Comparison of ENCODE assay signal across 1 cellular context in the genomic region with DNA sequence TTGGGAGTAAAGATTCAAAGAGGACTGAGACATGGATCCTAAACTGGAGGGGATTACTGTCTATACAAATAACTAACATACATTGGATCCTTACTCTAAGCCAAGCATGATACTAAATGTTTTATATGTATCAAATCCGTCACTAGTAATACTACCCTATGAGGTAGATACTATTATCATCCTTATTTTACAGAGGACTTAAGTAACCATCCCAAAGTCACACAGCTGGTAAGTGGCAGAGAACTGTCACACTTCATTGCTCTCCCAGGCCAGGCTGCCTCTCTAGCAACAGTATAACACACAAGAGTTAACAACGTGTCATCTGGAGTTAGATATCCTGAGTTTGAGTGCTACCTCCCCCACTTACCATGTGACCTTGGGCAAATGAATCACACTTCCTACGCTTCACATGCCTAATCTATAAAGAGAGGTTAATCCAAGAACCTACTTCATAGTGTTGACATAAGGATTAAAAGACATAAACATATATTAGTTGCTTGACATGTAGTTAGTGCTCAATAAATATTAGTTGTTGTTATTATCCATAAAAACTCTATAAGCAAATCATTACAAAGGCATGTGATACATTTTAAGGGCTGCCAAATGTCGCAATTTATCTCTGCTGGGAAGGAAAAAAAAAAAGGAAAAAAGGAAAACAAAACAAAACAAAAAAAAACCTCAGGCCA.
TF ChIP-seq lines count a peak whose summit lies in the region.

No MANE protein-coding gene starts in this region.

TF ChIP-seq in K562, 482 proteins besides CTCF, POLR2A, EP300 and RAD21 (continued from another document and continues in another):
- TF ChIP-seq, protein P1, sequence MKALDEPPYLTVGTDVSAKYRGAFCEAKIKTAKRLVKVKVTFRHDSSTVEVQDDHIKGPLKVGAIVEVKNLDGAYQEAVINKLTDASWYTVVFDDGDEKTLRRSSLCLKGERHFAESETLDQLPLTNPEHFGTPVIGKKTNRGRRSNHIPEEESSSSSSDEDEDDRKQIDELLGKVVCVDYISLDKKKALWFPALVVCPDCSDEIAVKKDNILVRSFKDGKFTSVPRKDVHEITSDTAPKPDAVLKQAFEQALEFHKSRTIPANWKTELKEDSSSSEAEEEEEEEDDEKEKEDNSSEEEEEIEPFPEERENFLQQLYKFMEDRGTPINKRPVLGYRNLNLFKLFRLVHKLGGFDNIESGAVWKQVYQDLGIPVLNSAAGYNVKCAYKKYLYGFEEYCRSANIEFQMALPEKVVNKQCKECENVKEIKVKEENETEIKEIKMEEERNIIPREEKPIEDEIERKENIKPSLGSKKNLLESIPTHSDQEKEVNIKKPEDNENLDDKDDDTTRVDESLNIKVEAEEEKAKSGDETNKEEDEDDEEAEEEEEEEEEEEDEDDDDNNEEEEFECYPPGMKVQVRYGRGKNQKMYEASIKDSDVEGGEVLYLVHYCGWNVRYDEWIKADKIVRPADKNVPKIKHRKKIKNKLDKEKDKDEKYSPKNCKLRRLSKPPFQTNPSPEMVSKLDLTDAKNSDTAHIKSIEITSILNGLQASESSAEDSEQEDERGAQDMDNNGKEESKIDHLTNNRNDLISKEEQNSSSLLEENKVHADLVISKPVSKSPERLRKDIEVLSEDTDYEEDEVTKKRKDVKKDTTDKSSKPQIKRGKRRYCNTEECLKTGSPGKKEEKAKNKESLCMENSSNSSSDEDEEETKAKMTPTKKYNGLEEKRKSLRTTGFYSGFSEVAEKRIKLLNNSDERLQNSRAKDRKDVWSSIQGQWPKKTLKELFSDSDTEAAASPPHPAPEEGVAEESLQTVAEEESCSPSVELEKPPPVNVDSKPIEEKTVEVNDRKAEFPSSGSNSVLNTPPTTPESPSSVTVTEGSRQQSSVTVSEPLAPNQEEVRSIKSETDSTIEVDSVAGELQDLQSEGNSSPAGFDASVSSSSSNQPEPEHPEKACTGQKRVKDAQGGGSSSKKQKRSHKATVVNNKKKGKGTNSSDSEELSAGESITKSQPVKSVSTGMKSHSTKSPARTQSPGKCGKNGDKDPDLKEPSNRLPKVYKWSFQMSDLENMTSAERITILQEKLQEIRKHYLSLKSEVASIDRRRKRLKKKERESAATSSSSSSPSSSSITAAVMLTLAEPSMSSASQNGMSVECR (CRISPR knock-in tag; IDR thresholded peaks at IDR 0.05), result no peak
- TF ChIP-seq GTF2A2 (tag; IDR thresholded peaks at IDR 0.05) (no peak), KLF10 (CRISPR knock-in tag; IDR thresholded peaks at IDR 0.05) (no peak), DPF2 (IDR thresholded peaks at IDR 0.05) (peak; percentile 52), ZNF699 (CRISPR knock-in tag; IDR thresholded peaks at IDR 0.05; ENCODE audit: insufficient replicate concordance) (no peak), COPS2 (conservative IDR thresholded peaks at IDR 0.05) (no peak), ZNF12 (CRISPR knock-in tag; IDR thresholded peaks at IDR 0.05) (no peak), MED1 (CRISPR knock-in tag; IDR thresholded peaks at IDR 0.05; ENCODE audit: borderline replicate concordance) (no peak), SNIP1 (IDR thresholded peaks at IDR 0.05; ENCODE audit: low read depth) (no peak), RBM14 (IDR thresholded peaks at IDR 0.05; ENCODE audit: borderline replicate concordance, insufficient read depth, low read depth, low read length) (no peak), PCBP2 (IDR thresholded peaks at IDR 0.05; ENCODE audit: low read depth, low read length, poor library complexity, severe bottlenecking) (no peak), RNF2 (IDR thresholded peaks at IDR 0.05) (no peak), IFI16 (CRISPR knock-in tag; IDR thresholded peaks at IDR 0.05) (no peak), PHB (CRISPR knock-in tag; IDR thresholded peaks at IDR 0.05) (no peak), NFE2L1 (tag; IDR thresholded peaks at IDR 0.05; ENCODE audit: borderline replicate concordance, low read depth) (no peak), RBBP5 (IDR thresholded peaks at IDR 0.05; ENCODE audit: borderline replicate concordance, insufficient read depth, low read length, poor library complexity, severe bottlenecking) (no peak), POLR3A (IDR thresholded peaks at IDR 0.05; ENCODE audit: borderline replicate concordance, extremely low read depth, insufficient read depth, insufficient read length) (no peak), HNRNPH1 (optimal IDR thresholded peaks at IDR 0.05; ENCODE audit: low read depth, low read length) (no peak), MBD2 (IDR thresholded peaks at IDR 0.05; ENCODE audit: borderline replicate concordance, low read depth) (no peak), HBP1 (CRISPR knock-in tag; IDR thresholded peaks at IDR 0.05) (no peak), SIN3A (IDR thresholded peaks at IDR 0.05; ENCODE audit: borderline replicate concordance in 2 of 2, control insufficient read depth in 1 of 2, low read depth in 2 of 2, low read length in 2 of 2) (no peak), FOXK1 (CRISPR knock-in tag; IDR thresholded peaks at IDR 0.05; ENCODE audit: borderline replicate concordance) (no peak), KAT7 (CRISPR knock-in tag; IDR thresholded peaks at IDR 0.05; ENCODE audit: borderline replicate concordance) (no peak), RHOXF2B (CRISPR knock-in tag; conservative IDR thresholded peaks at IDR 0.05) (no peak), NR4A1 (CRISPR knock-in tag; IDR thresholded peaks at IDR 0.05) (no peak), NR4A1 (tag; IDR thresholded peaks at IDR 0.05) (no peak), TAL1 (IDR thresholded peaks at IDR 0.05) (no peak)
- TF ChIP-seq, protein P2, sequence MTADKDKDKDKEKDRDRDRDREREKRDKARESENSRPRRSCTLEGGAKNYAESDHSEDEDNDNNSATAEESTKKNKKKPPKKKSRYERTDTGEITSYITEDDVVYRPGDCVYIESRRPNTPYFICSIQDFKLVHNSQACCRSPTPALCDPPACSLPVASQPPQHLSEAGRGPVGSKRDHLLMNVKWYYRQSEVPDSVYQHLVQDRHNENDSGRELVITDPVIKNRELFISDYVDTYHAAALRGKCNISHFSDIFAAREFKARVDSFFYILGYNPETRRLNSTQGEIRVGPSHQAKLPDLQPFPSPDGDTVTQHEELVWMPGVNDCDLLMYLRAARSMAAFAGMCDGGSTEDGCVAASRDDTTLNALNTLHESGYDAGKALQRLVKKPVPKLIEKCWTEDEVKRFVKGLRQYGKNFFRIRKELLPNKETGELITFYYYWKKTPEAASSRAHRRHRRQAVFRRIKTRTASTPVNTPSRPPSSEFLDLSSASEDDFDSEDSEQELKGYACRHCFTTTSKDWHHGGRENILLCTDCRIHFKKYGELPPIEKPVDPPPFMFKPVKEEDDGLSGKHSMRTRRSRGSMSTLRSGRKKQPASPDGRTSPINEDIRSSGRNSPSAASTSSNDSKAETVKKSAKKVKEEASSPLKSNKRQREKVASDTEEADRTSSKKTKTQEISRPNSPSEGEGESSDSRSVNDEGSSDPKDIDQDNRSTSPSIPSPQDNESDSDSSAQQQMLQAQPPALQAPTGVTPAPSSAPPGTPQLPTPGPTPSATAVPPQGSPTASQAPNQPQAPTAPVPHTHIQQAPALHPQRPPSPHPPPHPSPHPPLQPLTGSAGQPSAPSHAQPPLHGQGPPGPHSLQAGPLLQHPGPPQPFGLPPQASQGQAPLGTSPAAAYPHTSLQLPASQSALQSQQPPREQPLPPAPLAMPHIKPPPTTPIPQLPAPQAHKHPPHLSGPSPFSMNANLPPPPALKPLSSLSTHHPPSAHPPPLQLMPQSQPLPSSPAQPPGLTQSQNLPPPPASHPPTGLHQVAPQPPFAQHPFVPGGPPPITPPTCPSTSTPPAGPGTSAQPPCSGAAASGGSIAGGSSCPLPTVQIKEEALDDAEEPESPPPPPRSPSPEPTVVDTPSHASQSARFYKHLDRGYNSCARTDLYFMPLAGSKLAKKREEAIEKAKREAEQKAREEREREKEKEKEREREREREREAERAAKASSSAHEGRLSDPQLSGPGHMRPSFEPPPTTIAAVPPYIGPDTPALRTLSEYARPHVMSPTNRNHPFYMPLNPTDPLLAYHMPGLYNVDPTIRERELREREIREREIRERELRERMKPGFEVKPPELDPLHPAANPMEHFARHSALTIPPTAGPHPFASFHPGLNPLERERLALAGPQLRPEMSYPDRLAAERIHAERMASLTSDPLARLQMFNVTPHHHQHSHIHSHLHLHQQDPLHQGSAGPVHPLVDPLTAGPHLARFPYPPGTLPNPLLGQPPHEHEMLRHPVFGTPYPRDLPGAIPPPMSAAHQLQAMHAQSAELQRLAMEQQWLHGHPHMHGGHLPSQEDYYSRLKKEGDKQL (CRISPR knock-in tag; IDR thresholded peaks at IDR 0.05; ENCODE audit: borderline replicate concordance), result no peak
- TF ChIP-seq, protein P3, sequence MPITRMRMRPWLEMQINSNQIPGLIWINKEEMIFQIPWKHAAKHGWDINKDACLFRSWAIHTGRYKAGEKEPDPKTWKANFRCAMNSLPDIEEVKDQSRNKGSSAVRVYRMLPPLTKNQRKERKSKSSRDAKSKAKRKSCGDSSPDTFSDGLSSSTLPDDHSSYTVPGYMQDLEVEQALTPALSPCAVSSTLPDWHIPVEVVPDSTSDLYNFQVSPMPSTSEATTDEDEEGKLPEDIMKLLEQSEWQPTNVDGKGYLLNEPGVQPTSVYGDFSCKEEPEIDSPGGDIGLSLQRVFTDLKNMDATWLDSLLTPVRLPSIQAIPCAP (CRISPR knock-in tag; IDR thresholded peaks at IDR 0.05; ENCODE audit: borderline replicate concordance), result no peak
- TF ChIP-seq, protein P4, sequence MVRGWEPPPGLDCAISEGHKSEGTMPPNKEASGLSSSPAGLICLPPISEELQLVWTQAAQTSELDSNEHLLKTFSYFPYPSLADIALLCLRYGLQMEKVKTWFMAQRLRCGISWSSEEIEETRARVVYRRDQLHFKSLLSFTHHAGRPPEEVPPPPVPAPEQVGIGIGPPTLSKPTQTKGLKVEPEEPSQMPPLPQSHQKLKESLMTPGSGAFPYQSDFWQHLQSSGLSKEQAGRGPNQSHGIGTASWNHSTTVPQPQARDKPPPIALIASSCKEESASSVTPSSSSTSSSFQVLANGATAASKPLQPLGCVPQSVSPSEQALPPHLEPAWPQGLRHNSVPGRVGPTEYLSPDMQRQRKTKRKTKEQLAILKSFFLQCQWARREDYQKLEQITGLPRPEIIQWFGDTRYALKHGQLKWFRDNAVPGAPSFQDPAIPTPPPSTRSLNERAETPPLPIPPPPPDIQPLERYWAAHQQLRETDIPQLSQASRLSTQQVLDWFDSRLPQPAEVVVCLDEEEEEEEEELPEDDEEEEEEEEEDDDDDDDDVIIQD (CRISPR knock-in tag; IDR thresholded peaks at IDR 0.05), result no peak
- TF ChIP-seq, protein P5, sequence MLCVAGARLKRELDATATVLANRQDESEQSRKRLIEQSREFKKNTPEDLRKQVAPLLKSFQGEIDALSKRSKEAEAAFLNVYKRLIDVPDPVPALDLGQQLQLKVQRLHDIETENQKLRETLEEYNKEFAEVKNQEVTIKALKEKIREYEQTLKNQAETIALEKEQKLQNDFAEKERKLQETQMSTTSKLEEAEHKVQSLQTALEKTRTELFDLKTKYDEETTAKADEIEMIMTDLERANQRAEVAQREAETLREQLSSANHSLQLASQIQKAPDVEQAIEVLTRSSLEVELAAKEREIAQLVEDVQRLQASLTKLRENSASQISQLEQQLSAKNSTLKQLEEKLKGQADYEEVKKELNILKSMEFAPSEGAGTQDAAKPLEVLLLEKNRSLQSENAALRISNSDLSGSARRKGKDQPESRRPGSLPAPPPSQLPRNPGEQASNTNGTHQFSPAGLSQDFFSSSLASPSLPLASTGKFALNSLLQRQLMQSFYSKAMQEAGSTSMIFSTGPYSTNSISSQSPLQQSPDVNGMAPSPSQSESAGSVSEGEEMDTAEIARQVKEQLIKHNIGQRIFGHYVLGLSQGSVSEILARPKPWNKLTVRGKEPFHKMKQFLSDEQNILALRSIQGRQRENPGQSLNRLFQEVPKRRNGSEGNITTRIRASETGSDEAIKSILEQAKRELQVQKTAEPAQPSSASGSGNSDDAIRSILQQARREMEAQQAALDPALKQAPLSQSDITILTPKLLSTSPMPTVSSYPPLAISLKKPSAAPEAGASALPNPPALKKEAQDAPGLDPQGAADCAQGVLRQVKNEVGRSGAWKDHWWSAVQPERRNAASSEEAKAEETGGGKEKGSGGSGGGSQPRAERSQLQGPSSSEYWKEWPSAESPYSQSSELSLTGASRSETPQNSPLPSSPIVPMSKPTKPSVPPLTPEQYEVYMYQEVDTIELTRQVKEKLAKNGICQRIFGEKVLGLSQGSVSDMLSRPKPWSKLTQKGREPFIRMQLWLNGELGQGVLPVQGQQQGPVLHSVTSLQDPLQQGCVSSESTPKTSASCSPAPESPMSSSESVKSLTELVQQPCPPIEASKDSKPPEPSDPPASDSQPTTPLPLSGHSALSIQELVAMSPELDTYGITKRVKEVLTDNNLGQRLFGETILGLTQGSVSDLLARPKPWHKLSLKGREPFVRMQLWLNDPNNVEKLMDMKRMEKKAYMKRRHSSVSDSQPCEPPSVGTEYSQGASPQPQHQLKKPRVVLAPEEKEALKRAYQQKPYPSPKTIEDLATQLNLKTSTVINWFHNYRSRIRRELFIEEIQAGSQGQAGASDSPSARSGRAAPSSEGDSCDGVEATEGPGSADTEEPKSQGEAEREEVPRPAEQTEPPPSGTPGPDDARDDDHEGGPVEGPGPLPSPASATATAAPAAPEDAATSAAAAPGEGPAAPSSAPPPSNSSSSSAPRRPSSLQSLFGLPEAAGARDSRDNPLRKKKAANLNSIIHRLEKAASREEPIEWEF (CRISPR knock-in tag; IDR thresholded peaks at IDR 0.05), result no peak
- TF ChIP-seq, protein P6, sequence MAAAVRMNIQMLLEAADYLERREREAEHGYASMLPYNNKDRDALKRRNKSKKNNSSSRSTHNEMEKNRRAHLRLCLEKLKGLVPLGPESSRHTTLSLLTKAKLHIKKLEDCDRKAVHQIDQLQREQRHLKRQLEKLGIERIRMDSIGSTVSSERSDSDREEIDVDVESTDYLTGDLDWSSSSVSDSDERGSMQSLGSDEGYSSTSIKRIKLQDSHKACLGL (CRISPR knock-in tag; IDR thresholded peaks at IDR 0.05; ENCODE audit: borderline replicate concordance, poor library complexity, severe bottlenecking), result no peak
